Comparison of ENCODE assay signal across 8 cellular contexts in genomic region chr6:70547313-70547712, GRCh38. TPM values are rescaled to one million over a fixed set of nuclear protein-coding genes. Genes with fewer than 3 reads are reported as not detected.
DNase-seq lines count a peak whose midpoint lies in the region; ATAC-seq and TF ChIP-seq lines count a peak whose summit lies in the region.

No MANE protein-coding gene starts in this region.

- H3K4me1 Mint-ChIP-seq in MCF 10A (ENCODE audit: insufficient read depth, unreplicated experiment) = no peaks in the 10 kb centered on the region
- no peaks in the 10 kb centered on the region for H3K4me1 Mint-ChIP-seq in activated T-helper 2 cell treated with anti-CD3 and anti-CD28 coated beads, Interferon-gamma antibody, Interleukin-2, Interleukin-4, amounts not matched to agents 10 μg/mL and 5 μg/mL and 100 μg/mL, durations not matched to agents 14 hours and 24 hours and 36 hours (ENCODE audit: low read depth)

- POLR2A ChIA-PET in MCF 10A (lab: Yijun Ruan, JAX) = interaction anchor here (0.7 kb wide), 1 partner anchor 27 kb away, joined by 3 read pairs; no protein-coding TSS in a partner anchor
- POLR2A ChIA-PET in RWPE1 (lab: Yijun Ruan, JAX; ENCODE audit: low non-redundant PET) = no interaction called here

- H3K27ac ChIP-seq in breast epithelium (no peak overlapping the region), RWPE1 (no peak overlapping the region), gastroesophageal sphincter (no peak overlapping the region), upper lobe of right lung (no peak overlapping the region), esophagus squamous epithelium (no peak overlapping the region)

- H3K27ac Mint-ChIP-seq in MCF 10A (ENCODE audit: low read depth, unreplicated experiment) = no peak overlapping the region
- H3K27ac Mint-ChIP-seq in activated T-helper 2 cell treated with anti-CD3 and anti-CD28 coated beads, Interferon-gamma antibody, Interleukin-2, Interleukin-4, amounts not matched to agents 10 μg/mL and 5 μg/mL and 100 μg/mL, durations not matched to agents 14 hours and 24 hours and 36 hours = no peak overlapping the region

- DNase-seq in MCF 10A (ENCODE audit: unreplicated experiment) (peak; percentile 10), breast epithelium (ENCODE audit: low spot score in 2 of 2) (no peak), RWPE1 (ENCODE audit: low spot score) (no peak), upper lobe of right lung (no peak), esophagus squamous epithelium (lab: John Stamatoyannopoulos, UW) (no peak), UCSD-AML1 (lab: John Stamatoyannopoulos, UW; ENCODE audit: unreplicated experiment) (no peak)
- no peak for DNase-seq in activated T-helper 2 cell treated with anti-CD3 and anti-CD28 coated beads, Interferon-gamma antibody, Interleukin-2, Interleukin-4, amounts not matched to agents 10 μg/mL and 5 μg/mL and 100 μg/mL, durations not matched to agents 14 hours and 24 hours and 36 hours (ENCODE audit: low spot score)

- intact Hi-C loops in MCF 10A (cut with micrococcal nuclease) (loop anchor here (1.0 kb wide), 1 partner anchor 139 kb away; no protein-coding TSS in a partner anchor), breast epithelium (cut with DNase I; ENCODE audit: low total_unique reads) (no loop called here), upper lobe of right lung (cut with DNase I) (no loop called here), esophagus squamous epithelium (cut with DNase I) (loop anchor here (10.0 kb wide), 1 partner anchor 137 kb away; no protein-coding TSS in a partner anchor)
- intact Hi-C loops in activated T-helper 2 cell treated with anti-CD3 and anti-CD28 coated beads, Interferon-gamma antibody, Interleukin-2, Interleukin-4, amounts not matched to agents 10 μg/mL and 5 μg/mL and 100 μg/mL, durations not matched to agents 14 hours and 24 hours and 36 hours (cut with micrococcal nuclease) = loop anchor here (1.0 kb wide), 1 partner anchor 139 kb away; no protein-coding TSS in a partner anchor

- H3K4me1 ChIP-seq in breast epithelium = no peaks in the 10 kb centered on the region
- no peaks in the 10 kb centered on the region for H3K4me1 ChIP-seq in gastroesophageal sphincter
- H3K4me1 ChIP-seq in upper lobe of right lung = no peaks in the 10 kb centered on the region
- no peaks in the 10 kb centered on the region for H3K4me1 ChIP-seq in esophagus squamous epithelium

- H3K36me3 ChIP-seq in breast epithelium (no peaks in the 10 kb centered on the region), gastroesophageal sphincter (peaks cover 0 to 23% of the 10 kb centered on the region in 2 donors), upper lobe of right lung (no peaks in the 10 kb centered on the region), esophagus squamous epithelium (peaks cover 0 to 52% (median 3%) of the 10 kb centered on the region in 3 donors)

- TF ChIP-seq POLR2A in breast epithelium (IDR thresholded peaks at IDR 0.05) (no peak), gastroesophageal sphincter (IDR thresholded peaks at IDR 0.05) (no peak), esophagus squamous epithelium (IDR thresholded peaks at IDR 0.05) (no peak)

- H3K36me3 Mint-ChIP-seq in MCF 10A (ENCODE audit: insufficient read depth, unreplicated experiment) = peaks cover 6% of the 10 kb centered on the region
- no peaks in the 10 kb centered on the region for H3K36me3 Mint-ChIP-seq in activated T-helper 2 cell treated with anti-CD3 and anti-CD28 coated beads, Interferon-gamma antibody, Interleukin-2, Interleukin-4, amounts not matched to agents 10 μg/mL and 5 μg/mL and 100 μg/mL, durations not matched to agents 14 hours and 24 hours and 36 hours (ENCODE audit: low read depth)

- H3K27me3 ChIP-seq in breast epithelium = no peaks in the 10 kb centered on the region
- H3K27me3 ChIP-seq in gastroesophageal sphincter = no peaks in the 10 kb centered on the region
- no peaks in the 10 kb centered on the region for H3K27me3 ChIP-seq in upper lobe of right lung
- no peaks in the 10 kb centered on the region for H3K27me3 ChIP-seq in esophagus squamous epithelium

- H3K9me3 Mint-ChIP-seq in MCF 10A (ENCODE audit: unreplicated experiment) = no peaks in the 10 kb centered on the region
- no peaks in the 10 kb centered on the region for H3K9me3 Mint-ChIP-seq in activated T-helper 2 cell treated with anti-CD3 and anti-CD28 coated beads, Interferon-gamma antibody, Interleukin-2, Interleukin-4, amounts not matched to agents 10 μg/mL and 5 μg/mL and 100 μg/mL, durations not matched to agents 14 hours and 24 hours and 36 hours

- no peaks in the 10 kb centered on the region for H3K27me3 Mint-ChIP-seq in MCF 10A (ENCODE audit: insufficient read depth, unreplicated experiment)
- H3K27me3 Mint-ChIP-seq in activated T-helper 2 cell treated with anti-CD3 and anti-CD28 coated beads, Interferon-gamma antibody, Interleukin-2, Interleukin-4, amounts not matched to agents 10 μg/mL and 5 μg/mL and 100 μg/mL, durations not matched to agents 14 hours and 24 hours and 36 hours (ENCODE audit: low read depth) = peaks cover 2% of the 10 kb centered on the region

- ATAC-seq in gastroesophageal sphincter (no peak), upper lobe of right lung (no peak)

- no peak overlapping the region for H3K4me3 Mint-ChIP-seq in MCF 10A (ENCODE audit: unreplicated experiment)
- no peak overlapping the region for H3K4me3 Mint-ChIP-seq in activated T-helper 2 cell treated with anti-CD3 and anti-CD28 coated beads, Interferon-gamma antibody, Interleukin-2, Interleukin-4, amounts not matched to agents 10 μg/mL and 5 μg/mL and 100 μg/mL, durations not matched to agents 14 hours and 24 hours and 36 hours (ENCODE audit: low read depth)

- CTCF ChIA-PET in MCF 10A (lab: Yijun Ruan, JAX) (interaction anchor here (0.6 to 4.7 kb wide), 12 partner anchors 11 to 338 kb away, joined by 3 to 37 read pairs (median 6); no protein-coding TSS in a partner anchor), RWPE1 (lab: Yijun Ruan, JAX) (interaction anchor here (1.0 to 2.5 kb wide), 2 partner anchors 139 to 337 kb away, joined by 4 to 7 read pairs; no protein-coding TSS in a partner anchor)

- H3K4me3 ChIP-seq in breast epithelium (no peak overlapping the region), gastroesophageal sphincter (no peak overlapping the region), upper lobe of right lung (no peak overlapping the region), esophagus squamous epithelium (no peak overlapping the region)

- no peak for TF ChIP-seq EP300 in gastroesophageal sphincter (IDR thresholded peaks at IDR 0.05)

- TF ChIP-seq CTCF in MCF 10A (IDR thresholded peaks at IDR 0.05; ENCODE audit: unreplicated experiment) = peak; percentile 28
- no peak for TF ChIP-seq CTCF in breast epithelium (IDR thresholded peaks at IDR 0.05)
- TF ChIP-seq CTCF in RWPE1 (conservative IDR thresholded peaks at IDR 0.05; ENCODE audit: low read depth) = peak; percentile 37; the same call in 1 of the 2 replicates
- TF ChIP-seq CTCF in gastroesophageal sphincter (IDR thresholded peaks at IDR 0.05) = peak in 3 of 4 experiments; percentile 26 to 51 (median 37)
- TF ChIP-seq CTCF in upper lobe of right lung (IDR thresholded peaks at IDR 0.05) = peak; percentile 21
- TF ChIP-seq CTCF in esophagus squamous epithelium (IDR thresholded peaks at IDR 0.05) = peak in 3 of 6 experiments; percentile 12 to 31 (median 30)

- H3K9me3 ChIP-seq in breast epithelium (no peaks in the 10 kb centered on the region), gastroesophageal sphincter (no peaks in the 10 kb centered on the region), upper lobe of right lung (no peaks in the 10 kb centered on the region), esophagus squamous epithelium (no peaks in the 10 kb centered on the region)

- BruUV-seq in MCF 10A (replicated peaks; lab: Mats Ljungman, UMichigan) = no TSS peak

RNA-seq across cellular contexts. Expression of gene SDHAF4, which starts 19.4 kb away (rescaled TPM):
- total RNA-seq in MCF 10A (2022) (13.1 and 15.2 TPM in 2 replicates), breast epithelium (10 to 100 TPM; 12.6 to 14.7 (median 13.2) TPM), gastroesophageal sphincter (10 to 100 TPM in 1 of 4 donors, 1 to 10 TPM in 3; 5.4 to 11.2 (median 7.8) TPM), upper lobe of right lung (9.2 TPM), esophagus squamous epithelium (1 to 10 TPM; 2.0 to 8.6 (median 4.2) TPM)
- total RNA-seq in activated T-helper 2 cell treated with anti-CD3 and anti-CD28 coated beads, Interferon-gamma antibody, Interleukin-2, Interleukin-4, amounts not matched to agents 10 μg/mL and 5 μg/mL and 100 μg/mL, durations not matched to agents 14 hours and 24 hours and 36 hours = 10.6 and 12.1 TPM in 2 replicates

Comparison
In these comparisons a context has a peak if more than half of its experiments do, and no peak if none do; other contexts are left out.
1. CTCF ChIP-seq: peak in MCF 10A (single experiment), RWPE1 (single experiment), gastroesophageal sphincter (3 of 4) and upper lobe of right lung (single experiment); none in breast epithelium (0 of 3).
2. intact Hi-C loops: an anchor here in MCF 10A (1.0 kb wide), esophagus squamous epithelium (10.0 kb wide) and activated T-helper 2 cell treated with anti-CD3 and anti-CD28 coated beads, Interferon-gamma antibody, Interleukin-2, Interleukin-4, amounts not matched to agents 10 μg/mL and 5 μg/mL and 100 μg/mL, durations not matched to agents 14 hours and 24 hours and 36 hours (1.0 kb wide); none called in breast epithelium and upper lobe of right lung.